In the genomic region with DNA sequence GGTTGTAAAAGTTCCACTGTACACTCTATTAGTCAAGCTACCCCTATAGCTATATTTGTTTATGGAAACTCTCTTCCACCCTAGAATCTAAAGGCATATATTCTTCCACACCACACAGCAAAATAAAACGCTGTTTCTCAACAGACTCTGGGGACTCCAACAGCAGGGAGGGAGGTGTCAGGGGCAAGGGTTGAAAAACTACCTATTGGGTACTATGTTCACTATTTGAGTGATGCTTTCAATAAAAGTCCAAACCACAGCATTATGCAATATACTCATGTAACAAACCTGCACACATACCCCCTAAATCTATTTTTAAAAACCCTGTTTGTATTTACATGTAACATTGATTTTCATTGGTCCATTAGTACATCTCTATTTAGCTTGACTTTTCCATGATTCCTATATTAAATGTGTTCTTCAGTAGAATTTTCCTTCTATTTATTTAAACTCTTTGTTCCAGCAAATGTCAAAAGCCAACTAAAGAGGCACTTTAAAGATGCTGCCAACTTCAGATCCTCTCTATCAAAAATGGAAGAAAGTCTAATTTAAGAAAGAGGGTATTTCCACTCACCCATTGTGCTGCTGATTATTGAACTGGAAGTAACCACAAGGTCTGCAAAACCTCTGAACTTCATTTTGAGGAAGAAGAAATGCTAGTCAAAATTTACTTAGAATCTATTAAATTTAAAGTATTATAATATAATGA, we compare ENCODE assay signal across 23 cellular contexts. TPM values are rescaled to one million over a fixed set of nuclear protein-coding genes. Genes with fewer than 3 reads are reported as not detected.
DNase-seq lines count a peak whose midpoint lies in the region; ATAC-seq, FAIRE-seq and TF ChIP-seq lines count a peak whose summit lies in the region.
"Had no signal": no experiment of that assay in that cellular context is flagged by ENCODE, and none has a peak within 500 bp of the region (broad histone marks: within the 10 kb centered on the region; RNA-seq: fewer than 3 reads in every experiment).

No MANE protein-coding gene starts in this region.

- peak; percentile 59 for ATAC-seq in GM19438 (IDR thresholded peaks at IDR 0.05; ENCODE audit: low read depth, unreplicated experiment)
- peak; percentile 70 for ATAC-seq in HG02884 (IDR thresholded peaks at IDR 0.05; ENCODE audit: unreplicated experiment)
- ATAC-seq in HG03558 (IDR thresholded peaks at IDR 0.05; ENCODE audit: extremely low read depth, unreplicated experiment): peak; percentile 49

- no peaks in the 10 kb centered on the region for H3K9me2 ChIP-seq in OCI-LY7 (ENCODE audit: insufficient read depth, low read length)

- H2AFZ ChIP-seq in OCI-LY7 (ENCODE audit: low read length): no peak overlapping the region

- no peak for TF ChIP-seq CTCF in OCI-LY7 (conservative IDR thresholded peaks at IDR 0.05; ENCODE audit: low read length)

- H3K27ac ChIP-seq in OCI-LY7 (ENCODE audit: low read depth, low read length, poor library complexity, severe bottlenecking): no peak overlapping the region
- H3K27ac ChIP-seq: coronary artery, Peyer's patch, uterus, WERI-Rb-1 had no signal

- BruUV-seq in OCI-LY7 (replicated peaks; lab: Mats Ljungman, UMichigan): no TSS peak

- no peak overlapping the region for H3K4me2 ChIP-seq in OCI-LY7 (ENCODE audit: low read length)

- no peaks in the 10 kb centered on the region for H3K79me2 ChIP-seq in OCI-LY7 (ENCODE audit: insufficient read depth, low read depth, low read length)

- CTCF ChIA-PET in OCI-LY7 (lab: Charles Lee; ENCODE audit: unreplicated experiment): no interaction called here

- H4K20me1 ChIP-seq in OCI-LY7 (ENCODE audit: insufficient read depth, low read length): no peaks in the 10 kb centered on the region

- POLR2A ChIA-PET in OCI-LY7 (lab: Charles Lee): no interaction called here

- H3K4me1 ChIP-seq in OCI-LY7 (ENCODE audit: insufficient read depth, low read length, poor library complexity, severe bottlenecking): no peaks in the 10 kb centered on the region
- H3K4me1 ChIP-seq: Caco-2, Peyer's patch, uterus had no signal

- H3K36me3 ChIP-seq in OCI-LY7 (ENCODE audit: insufficient read depth, low read length): no peaks in the 10 kb centered on the region
- H3K36me3 ChIP-seq: Peyer's patch, uterus, WERI-Rb-1 had no signal

- peak; percentile 17 for FAIRE-seq in GM12892 (lab: Jason Lieb, UNC)
- FAIRE-seq: astrocyte, H1 had no signal

- no peak overlapping the region for H3K4me3 ChIP-seq in OCI-LY7 (ENCODE audit: low read depth, low read length, poor library complexity, severe bottlenecking)
- H3K4me3 ChIP-seq: coronary artery, Peyer's patch, uterus had no signal

- DNase-seq in GM12892 (ENCODE audit: insufficient read length) (no peak), NCI-H146 treated with DMSO at 0.1 percent for 48 hours (lab: John Stamatoyannopoulos, UW; ENCODE audit: unreplicated experiment) (no peak), OCI-LY7 (ENCODE audit: low spot score) (no peak), NCI-H128 (lab: John Stamatoyannopoulos, UW; ENCODE audit: unreplicated experiment) (no peak)
- no peak for DNase-seq in effector CD8-positive, alpha-beta T cell (lab: John Stamatoyannopoulos, UW)
- DNase-seq: activated effector memory CD4-positive, alpha-beta T cell treated with anti-CD3 and anti-CD28 coated beads, Interleukin-2, amount 50 U/mL, for 16 hours; Caco-2; islet precursor cell; Kasumi-1; midbrain; NCI-H2029; NCI-H526 treated with DMSO at 0.1 percent for 48 hours; Peyer's patch; stimulated activated naive CD4-positive, alpha-beta T cell treated with Interleukin-2 at 50 U/mL for 16 hours; uterus; WERI-Rb-1 had no signal

- no peak for TF ChIP-seq POLR2A in GM12892 (IDR thresholded peaks at IDR 0.05; ENCODE audit: low read depth, low read length)

- H3K9me3 ChIP-seq in OCI-LY7 (ENCODE audit: low read length): no peaks in the 10 kb centered on the region
- H3K9me3 ChIP-seq: Caco-2, Peyer's patch, uterus had no signal

- intact Hi-C loops in OCI-LY7 (cut with micrococcal nuclease; ENCODE audit: unreplicated experiment): no loop called here

RNA-seq across cellular contexts. Expression of gene RGS7, which starts 26.2 kb away (rescaled TPM):
- polyA plus RNA-seq in GM12892 (2012; ENCODE audit: missing spikeins): not detected
- not detected in 2 replicates for total RNA-seq in OCI-LY7 (2014; rRNA removed; shearing (Covaris generic))
- total RNA-seq in OCI-LY7 (2022): not detected in 2 replicates
- total RNA-seq: Caco-2, skeletal muscle tissue had no signal
